1 cellular context compared by ENCODE assay signal in genomic region chr6:1395941-1396908, GRCh38.
TF ChIP-seq lines count a peak whose summit lies in the region.

No MANE protein-coding gene starts in this region.

TF ChIP-seq in H1, 55 proteins besides CTCF, POLR2A, EP300 and RAD21:
- TF ChIP-seq TBP (IDR thresholded peaks at IDR 0.05; ENCODE audit: low read depth, low read length) = no peak
- no peak for TF ChIP-seq SIN3A (conservative IDR thresholded peaks at IDR 0.05 in 1 of 2, IDR thresholded peaks at IDR 0.05 in 1 of 2; ENCODE audit: low read depth in 1 of 2, low read length in 2 of 2)
- TF ChIP-seq RBBP5 (IDR thresholded peaks at IDR 0.05; ENCODE audit: borderline replicate concordance, low read depth, low read length) = no peak
- no peak for TF ChIP-seq TCF12 (IDR thresholded peaks at IDR 0.05; ENCODE audit: low read depth, low read length)
- no peak for TF ChIP-seq BACH1 (IDR thresholded peaks at IDR 0.05; ENCODE audit: low read length)
- peak; percentile 52 for TF ChIP-seq EZH2 (IDR thresholded peaks at IDR 0.05; ENCODE audit: low read depth, low read length, severe bottlenecking)
- TF ChIP-seq SP1 (IDR thresholded peaks at IDR 0.05; ENCODE audit: low read depth, low read length) = 0 out of 2 replicates have a peak, but pooled peaks have one; percentile 16
- peak; percentile 92 for TF ChIP-seq RNF2 (IDR thresholded peaks at IDR 0.05; ENCODE audit: borderline replicate concordance, low read depth, low read length, missing control alignments, poor library complexity, severe bottlenecking)
- TF ChIP-seq CTBP2 (IDR thresholded peaks at IDR 0.05; ENCODE audit: borderline replicate concordance, insufficient read depth, insufficient read length, low read length) = no peak
- no peak for TF ChIP-seq ZNF274 (IDR thresholded peaks at IDR 0.05; ENCODE audit: borderline replicate concordance, extremely low read depth, low read length)
- TF ChIP-seq CBX5 (IDR thresholded peaks at IDR 0.05; ENCODE audit: low read depth, low read length) = no peak
- peak; percentile 89 for TF ChIP-seq SUZ12 (IDR thresholded peaks at IDR 0.05; ENCODE audit: low read length)
- TF ChIP-seq CREB1 (IDR thresholded peaks at IDR 0.05) = no peak
- TF ChIP-seq GABPA (IDR thresholded peaks at IDR 0.05; ENCODE audit: borderline replicate concordance, insufficient read depth, low read length) = no peak
- TF ChIP-seq SIRT6 (IDR thresholded peaks at IDR 0.05; ENCODE audit: low read length) = no peak
- TF ChIP-seq ATF2 (IDR thresholded peaks at IDR 0.05; ENCODE audit: low read length) = no peak
- no peak for TF ChIP-seq RFX5 (IDR thresholded peaks at IDR 0.05; ENCODE audit: borderline replicate concordance, low read depth, low read length)
- no peak for TF ChIP-seq POU5F1 (IDR thresholded peaks at IDR 0.05; ENCODE audit: low read depth, low read length)
- no peak for TF ChIP-seq CEBPB (IDR thresholded peaks at IDR 0.05; ENCODE audit: low read depth, low read length)
- no peak for TF ChIP-seq TEAD4 (IDR thresholded peaks at IDR 0.05; ENCODE audit: low read depth, low read length)
- no peak for TF ChIP-seq BCL11A (IDR thresholded peaks at IDR 0.05; ENCODE audit: low read depth in 2 of 2, low read length in 2 of 2)
- TF ChIP-seq EGR1 (IDR thresholded peaks at IDR 0.05; ENCODE audit: borderline replicate concordance, low read depth, low read length) = no peak
